In the genomic region with DNA sequence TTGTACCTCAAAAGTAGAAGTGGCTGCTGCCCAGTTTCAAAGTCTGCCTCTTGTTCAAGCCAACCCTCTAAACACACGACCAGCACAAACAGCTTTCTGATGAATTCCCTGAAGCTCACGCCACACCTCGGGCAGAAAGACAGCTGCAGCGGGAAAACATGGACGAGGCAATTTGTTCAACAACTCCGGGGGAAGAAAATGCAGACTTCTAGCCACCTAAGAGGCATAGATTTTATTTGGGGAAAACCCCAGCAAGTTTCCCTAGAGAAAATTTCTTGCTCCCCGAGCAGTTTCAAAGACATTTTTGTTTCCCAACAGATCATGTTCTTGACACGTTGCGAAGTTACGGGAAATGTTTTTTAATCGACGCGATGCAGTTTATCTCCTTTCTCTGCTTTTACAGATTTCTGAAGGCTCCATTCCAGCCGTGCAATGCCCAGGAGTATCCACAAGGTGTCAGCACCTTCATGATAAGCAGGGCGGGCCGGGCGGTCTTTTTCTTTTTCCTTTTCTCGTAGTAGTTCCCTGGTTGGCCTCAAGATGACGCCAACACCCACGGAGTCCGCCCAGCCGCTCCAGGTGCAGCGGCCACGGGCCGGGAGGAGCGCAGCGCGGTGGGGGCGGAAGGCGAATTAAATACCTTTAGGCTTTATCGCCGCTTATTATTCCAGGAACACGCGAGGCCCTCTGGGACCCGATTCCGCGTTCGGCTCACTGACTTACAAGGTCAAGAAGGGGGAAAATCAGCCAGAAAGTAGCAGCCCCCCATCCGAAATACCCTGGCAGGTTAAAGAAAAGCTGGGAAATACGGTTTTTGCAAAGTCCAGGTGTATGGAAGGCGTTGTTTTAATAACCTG, we compare ENCODE assay signal across 9 cellular contexts. TPM values are rescaled to one million over a fixed set of nuclear protein-coding genes. Genes with fewer than 3 reads are reported as not detected.
A peak's percentile ranks its signal among the peaks of the same experiment; 100 is the strongest.
DNase-seq lines count a peak whose midpoint lies in the region; ATAC-seq and TF ChIP-seq lines count a peak whose summit lies in the region.
"Had no signal": no experiment of that assay in that cellular context is flagged by ENCODE, and none has a peak within 500 bp of the region (broad histone marks: within the 10 kb centered on the region; RNA-seq: fewer than 3 reads in every experiment).

No MANE protein-coding gene starts in this region.

- no peak overlapping the region for H3K18ac ChIP-seq in neuronal stem cell (ENCODE audit: low read length)

- H4K20me1 ChIP-seq in BLaER1 treated with 17β-estradiol and CSF1 and Interleukin-3, amounts not matched to agents 10 nM and 100 nM = peaks cover 0 to 35% (median 10%) of the 10 kb centered on the region in 11 experiments; a peak in 11 of 22 replicates

- CTCF ChIA-PET in RWPE1 (lab: Yijun Ruan, JAX) = interaction anchor here (0.6 to 2.4 kb wide), 17 partner anchors 9 to 1072 kb away, joined by 3 to 39 read pairs (median 4); a partner anchor contains a TSS

- no peak overlapping the region for H2BK120ac ChIP-seq in neuronal stem cell (ENCODE audit: low read depth, low read length)

- peaks cover 49 to 50% (median 49%) of the 10 kb centered on the region in 11 experiments for H3K27me3 ChIP-seq in BLaER1 treated with 17β-estradiol and CSF1 and Interleukin-3, amounts not matched to agents 10 nM and 100 nM
- H3K27me3 ChIP-seq in neuronal stem cell (ENCODE audit: control insufficient read depth in 3 of 3, insufficient read depth in 3 of 3, low read depth in 1 of 3, low read length in 3 of 3) = peaks cover 30 to 48% (median 45%) of the 10 kb centered on the region in 3 experiments

- peak overlapping the region in 2 of 10 experiments; percentile 16; a peak in 3 of 20 replicates for H3K4me3 ChIP-seq in BLaER1 treated with 17β-estradiol and CSF1 and Interleukin-3, amounts not matched to agents 10 nM and 100 nM
- H3K4me3 ChIP-seq in LNCaP clone FGC (ENCODE audit: low read depth, low read length) (peak overlapping the region; percentile 22), fibroblast of villous mesenchyme (ENCODE audit: low read depth, low read length) (peak overlapping the region; percentile 46), neuronal stem cell (ENCODE audit: low read length in 2 of 2) (peak overlapping the region in 1 of 2 donors; percentile 2)

- H2BK5ac ChIP-seq in neuronal stem cell (ENCODE audit: low read length) = no peak overlapping the region

- H4K8ac ChIP-seq in neuronal stem cell (ENCODE audit: low read depth, low read length) = no peak overlapping the region

- no peak overlapping the region for H3K14ac ChIP-seq in neuronal stem cell (ENCODE audit: low read length)

- H3K79me1 ChIP-seq in neuronal stem cell (ENCODE audit: low read depth, low read length) = no peaks in the 10 kb centered on the region

- no peak overlapping the region for H3K4ac ChIP-seq in neuronal stem cell (ENCODE audit: low read length)

- H3K36me3 ChIP-seq in BLaER1 treated with 17β-estradiol and CSF1 and Interleukin-3, amounts not matched to agents 10 nM and 100 nM = no peaks in the 10 kb centered on the region
- H3K36me3 ChIP-seq in neuronal stem cell (replicated peaks in 1 of 2; ENCODE audit: control insufficient read depth in 2 of 2, insufficient read depth in 2 of 2, low read length in 2 of 2) = no peaks in the 10 kb centered on the region

- peak overlapping the region; percentile 84 for H2AFZ ChIP-seq in neuronal stem cell (ENCODE audit: low read length)

- ATAC-seq in GM21360 (IDR thresholded peaks at IDR 0.05; ENCODE audit: unreplicated experiment) = peak; percentile 85

- H3K4me1 ChIP-seq in BLaER1 treated with 17β-estradiol and CSF1 and Interleukin-3, amounts not matched to agents 10 nM and 100 nM = peaks cover 0 to 15% (median 12%) of the 10 kb centered on the region in 10 experiments; a peak in 13 of 20 replicates
- H3K4me1 ChIP-seq in neuronal stem cell (ENCODE audit: control insufficient read depth in 2 of 2, insufficient read depth in 1 of 2, low read depth in 1 of 2, low read length in 2 of 2) = peaks cover 0 to 3% of the 10 kb centered on the region in 2 donors

- H4K91ac ChIP-seq in neuronal stem cell (ENCODE audit: low read depth, low read length, poor library complexity) = no peak overlapping the region

- no peak overlapping the region for H2BK12ac ChIP-seq in neuronal stem cell (ENCODE audit: low read length)

- TF ChIP-seq CTCF in LNCaP clone FGC (IDR thresholded peaks at IDR 0.05; ENCODE audit: control insufficient read depth, extremely low read depth, insufficient read depth) (peak; percentile 97), RWPE1 (conservative IDR thresholded peaks at IDR 0.05; ENCODE audit: low read depth) (peak; percentile 100), fibroblast of villous mesenchyme (IDR thresholded peaks at IDR 0.05; ENCODE audit: insufficient read depth, low read depth, low read length) (peak; percentile 100)

- WGBS in neuronal stem cell (ENCODE audit: extremely low coverage in 2 of 2, insufficient read length in 2 of 2, insufficient replicate concordance in 1 of 2), 2 donors = no CpG with 5 or more reads among the region's 41 CpGs

- no peak overlapping the region for H2AK5ac ChIP-seq in neuronal stem cell (ENCODE audit: low read depth, low read length)

- POLR2A ChIA-PET in RWPE1 (lab: Yijun Ruan, JAX; ENCODE audit: low non-redundant PET) = no interaction called here

- DNase-seq in LNCaP clone FGC (ENCODE audit: low read depth) = peak; percentile 50
- peak; percentile 76 for DNase-seq in RWPE1 (ENCODE audit: low spot score)
- DNase-seq in activated T-helper 1 cell treated with anti-CD3 and anti-CD28 coated beads, Interleukin-2, amount 50 U/mL, for 16 hours (ENCODE audit: low read depth in 1 of 2, low spot score in 1 of 2) = peak; percentile 71
- DNase-seq in fibroblast of villous mesenchyme (ENCODE audit: low read depth) = peak; percentile 93
- DNase-seq in neuronal stem cell (ENCODE audit: low spot score) = peak; percentile 90
- peak; percentile 16 to 90 (median 72) for DNase-seq in substantia nigra (lab: John Stamatoyannopoulos, UW)

- H3K9ac ChIP-seq in BLaER1 treated with 17β-estradiol and CSF1 and Interleukin-3, amounts not matched to agents 10 nM and 100 nM = peak overlapping the region in 8 of 11 experiments; percentile 33 to 64 (median 42); a peak in 12 of 22 replicates
- H3K9ac ChIP-seq in neuronal stem cell (ENCODE audit: low read depth, low read length, poor library complexity) = no peak overlapping the region

- no peak overlapping the region for H3K23ac ChIP-seq in neuronal stem cell (ENCODE audit: low read depth, low read length, poor library complexity)

- no peak overlapping the region for H2BK15ac ChIP-seq in neuronal stem cell (ENCODE audit: low read length)

- peak overlapping the region; percentile 6 to 86 (median 63); a peak in 21 of 22 replicates for H3K4me2 ChIP-seq in BLaER1 treated with 17β-estradiol and CSF1 and Interleukin-3, amounts not matched to agents 10 nM and 100 nM
- no peak overlapping the region for H3K4me2 ChIP-seq in neuronal stem cell (ENCODE audit: insufficient read depth, low read length, poor library complexity, severe bottlenecking)

- H3K9me3 ChIP-seq in BLaER1 treated with 17β-estradiol and CSF1 and Interleukin-3, amounts not matched to agents 10 nM and 100 nM (replicated peaks in 1 of 11) = peaks cover 0 to 16% (median 0%) of the 10 kb centered on the region in 11 experiments; a peak in 4 of 22 replicates
- H3K9me3 ChIP-seq in neuronal stem cell (replicated peaks in 1 of 2; ENCODE audit: control insufficient read depth in 2 of 2, insufficient read depth in 1 of 2, low read depth in 1 of 2, low read length in 2 of 2) = peaks cover 0 to 2% of the 10 kb centered on the region in 2 donors

- no peak overlapping the region for H3K27ac ChIP-seq in BLaER1 treated with 17β-estradiol and CSF1 and Interleukin-3, amounts not matched to agents 10 nM and 100 nM
- peak overlapping the region; percentile 44 for H3K27ac ChIP-seq in RWPE1
- no peak overlapping the region for H3K27ac ChIP-seq in neuronal stem cell (replicated peaks; ENCODE audit: low read length)
- no peak overlapping the region for H3K27ac ChIP-seq in substantia nigra (ENCODE audit: low read depth, low read length, poor library complexity, severe bottlenecking)

RNA-seq across cellular contexts. Expression of a gene that starts 2.9 kb away (rescaled TPM):
- total RNA-seq in fibroblast of villous mesenchyme = 0.64 TPM in 1 of 2 replicates, not detected in the other
- 0.15 TPM for polyA plus RNA-seq in neuronal stem cell (2013, experiment 1 of 2)
- polyA plus RNA-seq in neuronal stem cell (2013, experiment 2 of 2) = 0.12 TPM
- total RNA-seq: T-helper 1 cell treated with Interleukin-12 subunit alpha and Interleukin-12 subunit beta and Interleukin-4 antibody, amounts not matched to agents 30 ng/mL and 1 ng/mL, for 36 hours had no signal

RNA-seq across cellular contexts. Expression of a gene that starts 8.7 kb away (rescaled TPM):
- 11.6 and 14.7 TPM in 2 replicates for total RNA-seq in fibroblast of villous mesenchyme
- polyA plus RNA-seq in neuronal stem cell (2013, experiment 1 of 2) = 12.3 TPM
- polyA plus RNA-seq in neuronal stem cell (2013, experiment 2 of 2) = 12.6 TPM

RNA-seq across cellular contexts. Expression of a gene that starts 14.6 kb away (rescaled TPM):
- 0.86 and 3.5 TPM in 2 replicates for total RNA-seq in fibroblast of villous mesenchyme
- polyA plus RNA-seq in neuronal stem cell (2013, experiment 1 of 2) = 0.04 TPM
- 0.07 TPM for polyA plus RNA-seq in neuronal stem cell (2013, experiment 2 of 2)
- total RNA-seq: T-helper 1 cell treated with Interleukin-12 subunit alpha and Interleukin-12 subunit beta and Interleukin-4 antibody, amounts not matched to agents 30 ng/mL and 1 ng/mL, for 36 hours had no signal

RNA-seq across cellular contexts. Expression of a gene that starts 53.4 kb away (rescaled TPM):
- total RNA-seq in fibroblast of villous mesenchyme = 5.2 and 10.3 TPM in 2 replicates
- 0.01 TPM for polyA plus RNA-seq in neuronal stem cell (2013, experiment 1 of 2)
- not detected for polyA plus RNA-seq in neuronal stem cell (2013, experiment 2 of 2)
- total RNA-seq: T-helper 1 cell treated with Interleukin-12 subunit alpha and Interleukin-12 subunit beta and Interleukin-4 antibody, amounts not matched to agents 30 ng/mL and 1 ng/mL, for 36 hours had no signal
